1 cellular context compared by ENCODE assay signal in the genomic region with DNA sequence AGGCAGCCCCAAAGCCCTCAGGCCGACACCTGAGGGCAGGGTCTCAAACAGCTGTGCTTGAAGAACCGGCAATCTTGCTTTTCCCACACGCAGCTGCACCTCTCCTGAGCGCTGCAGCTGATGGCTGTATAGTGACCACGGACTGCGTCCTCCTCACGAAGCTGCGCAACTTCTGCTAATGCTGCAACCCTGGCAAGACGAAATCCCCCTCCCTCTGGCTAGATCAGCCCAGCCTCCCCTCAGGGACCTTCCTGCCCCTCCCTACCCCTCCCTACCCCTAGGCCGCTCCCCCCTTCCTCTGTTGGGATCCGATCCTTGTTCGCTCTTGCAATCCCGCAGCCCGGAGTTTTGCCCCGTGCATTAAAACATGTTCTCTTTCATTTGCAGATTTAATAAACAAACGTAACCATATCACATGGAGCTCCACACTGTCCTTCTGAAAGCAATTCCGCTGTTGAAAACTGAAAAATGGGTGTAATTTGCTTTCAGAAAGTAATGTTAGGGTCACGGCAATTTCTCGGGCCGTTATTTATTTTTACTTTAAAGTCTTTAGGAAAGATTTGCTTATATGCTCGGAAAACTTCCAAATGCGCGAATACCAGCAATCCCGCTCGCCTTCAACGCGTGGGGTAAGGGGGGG.
TF ChIP-seq lines count a peak whose summit lies in the region.

No MANE protein-coding gene starts in this region.

TF ChIP-seq in neural cell, 6 proteins besides CTCF, POLR2A, EP300 and RAD21 (continued from another document):
- no peak for TF ChIP-seq REST (IDR thresholded peaks at IDR 0.05; ENCODE audit: borderline replicate concordance)
